ENCODE assay signal across 33 cellular contexts in genomic region chr13:50197705-50198104, GRCh38.
A peak's percentile ranks its signal among the peaks of the same experiment; 100 is the strongest.
DNase-seq lines count a peak whose midpoint lies in the region; ATAC-seq and TF ChIP-seq lines count a peak whose summit lies in the region.
"Had no signal": no experiment of that assay in that cellular context is flagged by ENCODE, and none has a peak within 500 bp of the region (broad histone marks: within the 10 kb centered on the region; RNA-seq: fewer than 3 reads in every experiment).

No MANE protein-coding gene starts in this region.

- H2BK15ac ChIP-seq in IMR-90 (ENCODE audit: low read depth, low read length) = no peak overlapping the region

- in situ Hi-C loops in IMR-90 (cut with MboI; ENCODE audit: low sequenced_read_pairs) = no loop called here

- H3K9ac ChIP-seq in IMR-90 (ENCODE audit: low read depth, low read length) = no peak overlapping the region

- H2AK5ac ChIP-seq in IMR-90 (ENCODE audit: low read depth, low read length) = no peak overlapping the region

- no peaks in the 10 kb centered on the region for H3K4me1 Mint-ChIP-seq in activated T-helper 17 cell treated with anti-CD3 and anti-CD28 coated beads, Interleukin-2, amount 50 U/mL, for 72 hours
- peaks cover 42% of the 10 kb centered on the region for H3K4me1 Mint-ChIP-seq in mesothelial cell of epicardium
- H3K4me1 Mint-ChIP-seq: activated CD4-positive, alpha-beta memory T cell treated with anti-CD3 and anti-CD28 coated beads, Interleukin-2, amount 10 ng/mL, durations not matched to agents 7 days and 5 days had no signal

- H3K4me3 Mint-ChIP-seq in activated T-helper 17 cell treated with anti-CD3 and anti-CD28 coated beads, Interleukin-2, amount 50 U/mL, for 72 hours = no peak overlapping the region
- no peak overlapping the region for H3K4me3 Mint-ChIP-seq in mesothelial cell of epicardium
- H3K4me3 Mint-ChIP-seq: activated CD4-positive, alpha-beta memory T cell treated with anti-CD3 and anti-CD28 coated beads, Interleukin-2, amount 10 ng/mL, durations not matched to agents 7 days and 5 days; activated T-helper 1 cell treated with anti-CD3 and anti-CD28 coated beads, Interleukin-12 subunit alpha, Interleukin-12 subunit beta, Interleukin-2, Interleukin-4 antibody, amounts not matched to agents 30 ng/mL and 10 ng/mL and 1 ng/mL, durations not matched to agents 14 hours and 24 hours and 36 hours; stimulated activated naive B cell treated with anti-CD40 and anti-IgM and Interleukin-4, amounts not matched to agents 10 μg/mL and 1 μg/mL and 100 μg/mL, for 72 hours; T-helper 1 cell treated with Interleukin-12 subunit alpha and Interleukin-12 subunit beta and Interleukin-4 antibody, amounts not matched to agents 30 μg/mL and 1 μg/mL, for 36 hours had no signal

- no peak overlapping the region for H3K27ac Mint-ChIP-seq in activated T-helper 17 cell treated with anti-CD3 and anti-CD28 coated beads, Interleukin-2, amount 50 U/mL, for 72 hours
- H3K27ac Mint-ChIP-seq in mesothelial cell of epicardium = peak overlapping the region; percentile 19
- H3K27ac Mint-ChIP-seq: activated CD4-positive, alpha-beta memory T cell treated with anti-CD3 and anti-CD28 coated beads, Interleukin-2, amount 10 ng/mL, durations not matched to agents 7 days and 5 days; activated T-helper 1 cell treated with anti-CD3 and anti-CD28 coated beads, Interleukin-12 subunit alpha, Interleukin-12 subunit beta, Interleukin-2, Interleukin-4 antibody, amounts not matched to agents 30 ng/mL and 10 ng/mL and 1 ng/mL, durations not matched to agents 14 hours and 24 hours and 36 hours; stimulated activated naive B cell treated with anti-CD40 and anti-IgM and Interleukin-4, amounts not matched to agents 10 μg/mL and 1 μg/mL and 100 μg/mL, for 72 hours; T-helper 1 cell treated with Interleukin-12 subunit alpha and Interleukin-12 subunit beta and Interleukin-4 antibody, amounts not matched to agents 30 μg/mL and 1 μg/mL, for 36 hours had no signal

- H3K14ac ChIP-seq in IMR-90 (replicated peaks; ENCODE audit: low read depth, low read length) = no peak overlapping the region

- no peak overlapping the region for H4K5ac ChIP-seq in IMR-90 (ENCODE audit: low read depth, low read length)

- H3K9me3 Mint-ChIP-seq in activated T-helper 17 cell treated with anti-CD3 and anti-CD28 coated beads, Interleukin-2, amount 50 U/mL, for 72 hours = peaks cover 3% of the 10 kb centered on the region
- no peaks in the 10 kb centered on the region for H3K9me3 Mint-ChIP-seq in mesothelial cell of epicardium
- H3K9me3 Mint-ChIP-seq: activated CD4-positive, alpha-beta memory T cell treated with anti-CD3 and anti-CD28 coated beads, Interleukin-2, amount 10 ng/mL, durations not matched to agents 7 days and 5 days; activated T-helper 1 cell treated with anti-CD3 and anti-CD28 coated beads, Interleukin-12 subunit alpha, Interleukin-12 subunit beta, Interleukin-2, Interleukin-4 antibody, amounts not matched to agents 30 ng/mL and 10 ng/mL and 1 ng/mL, durations not matched to agents 14 hours and 24 hours and 36 hours; T-helper 1 cell treated with Interleukin-12 subunit alpha and Interleukin-12 subunit beta and Interleukin-4 antibody, amounts not matched to agents 30 μg/mL and 1 μg/mL, for 36 hours had no signal

- WGBS in IMR-90 (ENCODE audit: extremely low coverage in 2 of 2, insufficient read length in 1 of 2), 2 experiments = 65% methylated on average over 2 of the region's 2 CpGs; no CpG with 5 or more reads in 1 of the 2 experiments

- no peak overlapping the region for H3K18ac ChIP-seq in IMR-90 (ENCODE audit: low read depth, low read length)

- H3K36me3 Mint-ChIP-seq in activated T-helper 17 cell treated with anti-CD3 and anti-CD28 coated beads, Interleukin-2, amount 50 U/mL, for 72 hours (ENCODE audit: low read depth) = no peaks in the 10 kb centered on the region
- H3K36me3 Mint-ChIP-seq in mesothelial cell of epicardium = no peaks in the 10 kb centered on the region
- H3K36me3 Mint-ChIP-seq: stimulated activated naive B cell treated with anti-CD40 and anti-IgM and Interleukin-4, amounts not matched to agents 10 μg/mL and 1 μg/mL and 100 μg/mL, for 72 hours had no signal

- no peak overlapping the region for H3K4me3 ChIP-seq in IMR-90 (ENCODE audit: insufficient read depth, low read depth, low read length)
- H3K4me3 ChIP-seq: dorsolateral prefrontal cortex, esophagus squamous epithelium, HAP-1, hepatocyte, lung, mucosa of descending colon, ovary had no signal

- ATAC-seq in IMR-90 (ENCODE audit: low read depth) (no peak), HG02840 (IDR thresholded peaks at IDR 0.05; ENCODE audit: low FRiP score, unreplicated experiment) (no peak), GM21367 (IDR thresholded peaks at IDR 0.05; ENCODE audit: unreplicated experiment) (no peak)
- peak; percentile 21 for ATAC-seq in activated T-helper 17 cell treated with anti-CD3 and anti-CD28 coated beads, Interleukin-2, amount 50 U/mL, for 72 hours (replicated peaks)
- ATAC-seq: activated CD4-positive, CD25-positive, alpha-beta regulatory T cell treated with anti-CD3 and anti-CD28 coated beads, Interleukin-2, amount 50 U/mL, for 24 hours; Right ventricle myocardium inferior; SK-N-SH treated with all-trans-retinoic acid at 6 μM for 48 hours; stimulated activated naive B cell treated with anti-CD40 and anti-IgM and Interleukin-4, amounts not matched to agents 10 μg/mL and 1 μg/mL and 100 μg/mL, for 72 hours had no signal

- dilution Hi-C loops in IMR-90 (cut with HindIII; ENCODE audit: low sequenced_read_pairs, unreplicated experiment) = no loop called here

- H3K27ac ChIP-seq in IMR-90 (ENCODE audit: insufficient read depth, low read length) = no peak overlapping the region
- H3K27ac ChIP-seq: dorsolateral prefrontal cortex, esophagus squamous epithelium, hepatocyte, ovary had no signal

- H3K27me3 ChIP-seq in IMR-90 (ENCODE audit: control insufficient read depth, insufficient read depth, low read length) = peaks cover 6% of the 10 kb centered on the region; the same call in 1 of the 2 replicates
- H3K27me3 ChIP-seq: dorsolateral prefrontal cortex, esophagus squamous epithelium, hepatocyte, ovary had no signal

- H3K23ac ChIP-seq in IMR-90 (ENCODE audit: low read depth, low read length) = no peak overlapping the region

- CTCF ChIA-PET in IMR-90 (lab: Yijun Ruan, JAX) = no interaction called here

- no TSS peak for BruUV-seq in IMR-90 (replicated peaks; lab: Mats Ljungman, UMichigan)

- H3K4ac ChIP-seq in IMR-90 (ENCODE audit: low read depth, low read length) = no peak overlapping the region

- no peaks in the 10 kb centered on the region for H3K36me3 ChIP-seq in IMR-90 (ENCODE audit: control insufficient read depth, insufficient read depth, low read length)
- H3K36me3 ChIP-seq: esophagus squamous epithelium, HAP-1, ovary had no signal

- H2AK9ac ChIP-seq in IMR-90 (replicated peaks; ENCODE audit: low read depth, low read length, poor library complexity) = no peak overlapping the region

- H2AFZ ChIP-seq in IMR-90 (replicated peaks; ENCODE audit: low read length, poor library complexity) = no peak overlapping the region
- H2AFZ ChIP-seq: hepatocyte had no signal

- H3K4me2 ChIP-seq in IMR-90 (ENCODE audit: low read depth, low read length) = no peak overlapping the region
- H3K4me2 ChIP-seq: hepatocyte had no signal

- intact Hi-C loops in IMR-90 (cut with micrococcal nuclease) = no loop called here

- peak; percentile 30 for DNase-seq in Daoy (ENCODE audit: low read depth)
- DNase-seq in IMR-90 = peak; percentile 12
- DNase-seq in mesothelial cell of epicardium (ENCODE audit: low spot score in 2 of 2, unreplicated experiment in 2 of 2) = no peak
- DNase-seq in NCI-H510A (lab: John Stamatoyannopoulos, UW) = no peak
- DNase-seq in activated T-cell treated with anti-CD3 and anti-CD28 coated beads, Interleukin-2, amount 50 U/mL, for 1 hour = no peak
- DNase-seq: activated CD4-positive, alpha-beta memory T cell treated with anti-CD3 and anti-CD28 coated beads, Interleukin-2, amount 10 ng/mL, durations not matched to agents 7 days and 5 days; activated CD8-positive, alpha-beta memory T cell treated with anti-CD3 and anti-CD28 coated beads, Interleukin-2, amount 50 U/mL, for 4 hours; activated naive CD4-positive, alpha-beta T cell treated with anti-CD3 and anti-CD28 coated beads, Interleukin-2, amount 50 U/mL, for 16 hours; amygdala; C1 segment of cervical spinal cord; Caco-2; DMS79 treated with DMSO at 0.1 percent for 48 hours; dorsolateral prefrontal cortex; esophagus squamous epithelium; left cardiac atrium; mucosa of descending colon; NCI-H1092 treated with DMSO at 0.1 percent for 48 hours; NCI-H187; NK-92 treated with Interleukin-12 subunit alpha and Interleukin-12 subunit beta, amount 100 ng/mL, for 24 hours; ovary; small intestine; stimulated activated naive B cell treated with anti-CD40 and anti-IgM and Interleukin-4, amounts not matched to agents 10 μg/mL and 1 μg/mL and 100 μg/mL, for 72 hours had no signal

- H2BK20ac ChIP-seq in IMR-90 (ENCODE audit: low read depth, low read length) = no peak overlapping the region

- no peak for TF ChIP-seq POLR2A in IMR-90 (IDR thresholded peaks at IDR 0.05; ENCODE audit: low read depth, low read length)

- H2BK120ac ChIP-seq in IMR-90 (ENCODE audit: low read depth, low read length) = no peak overlapping the region

- no peak overlapping the region for H2BK5ac ChIP-seq in IMR-90 (ENCODE audit: low read depth, low read length, poor library complexity, severe bottlenecking)

- TF ChIP-seq RAD21 in IMR-90 (IDR thresholded peaks at IDR 0.05; ENCODE audit: low read length) = no peak

- no peak overlapping the region for H4K91ac ChIP-seq in IMR-90 (ENCODE audit: insufficient read depth, low read depth, low read length)

- no peak overlapping the region for H4K8ac ChIP-seq in IMR-90 (ENCODE audit: low read depth in 2 of 2, low read length in 2 of 2)

- no peaks in the 10 kb centered on the region for H4K20me1 ChIP-seq in IMR-90 (ENCODE audit: insufficient read depth, low read length)

- H3K4me1 ChIP-seq in IMR-90 (ENCODE audit: control insufficient read depth, insufficient read depth, low read length) = no peaks in the 10 kb centered on the region
- H3K4me1 ChIP-seq: Caco-2, esophagus squamous epithelium, HAP-1 had no signal

- no peaks in the 10 kb centered on the region for H3K79me1 ChIP-seq in IMR-90 (ENCODE audit: low read depth in 1 of 2, low read length in 2 of 2)

- TF ChIP-seq CTCF in IMR-90 (conservative IDR thresholded peaks at IDR 0.05; ENCODE audit: low read depth, low read length) (no peak), mesothelial cell of epicardium (IDR thresholded peaks at IDR 0.05; ENCODE audit: unreplicated experiment) (no peak)

- H3K9me1 ChIP-seq in IMR-90 (ENCODE audit: insufficient read depth, low read length) = no peaks in the 10 kb centered on the region

- H3K9me3 ChIP-seq in IMR-90 (ENCODE audit: control insufficient read depth, insufficient read depth, low read length) = no peaks in the 10 kb centered on the region
- H3K9me3 ChIP-seq: Caco-2, esophagus squamous epithelium, HAP-1, mucosa of descending colon, ovary had no signal

- POLR2A ChIA-PET in IMR-90 (lab: Charles Lee; ENCODE audit: unreplicated experiment) = no interaction called here

- H3K56ac ChIP-seq in IMR-90 (ENCODE audit: extremely low read depth, insufficient read depth, low read length) = no peak overlapping the region

- H3K27me3 Mint-ChIP-seq in activated T-helper 17 cell treated with anti-CD3 and anti-CD28 coated beads, Interleukin-2, amount 50 U/mL, for 72 hours = no peaks in the 10 kb centered on the region
- no peaks in the 10 kb centered on the region for H3K27me3 Mint-ChIP-seq in mesothelial cell of epicardium (ENCODE audit: low read depth)
- H3K27me3 Mint-ChIP-seq: stimulated activated naive B cell treated with anti-CD40 and anti-IgM and Interleukin-4, amounts not matched to agents 10 μg/mL and 1 μg/mL and 100 μg/mL, for 72 hours had no signal

Comparison
In these comparisons a context has a peak if more than half of its experiments do, and no peak if none do; other contexts are left out.
1. DNase-seq: peak in Daoy (single experiment) and IMR-90 (single experiment); none in mesothelial cell of epicardium (0 of 2), NCI-H510A (single experiment) and activated T-cell treated with anti-CD3 and anti-CD28 coated beads, Interleukin-2, amount 50 U/mL, for 1 hour (single experiment).